31 cellular contexts compared by ENCODE assay signal in genomic region chr5:12175914-12176585, GRCh38.
"Had no signal": no experiment of that assay in that cellular context is flagged by ENCODE, and none has a peak within 500 bp of the region (broad histone marks: within the 10 kb centered on the region; RNA-seq: fewer than 3 reads in every experiment).

No MANE protein-coding gene starts in this region.

- H3K36me3 ChIP-seq: adrenal gland, breast epithelium, cardiac muscle cell, colonic mucosa had no signal

- H3K27me3 Mint-ChIP-seq: activated B cell treated with CpG ODN at 0.5 μM for 24 hours; activated CD8-positive, alpha-beta T cell treated with anti-CD3 and anti-CD28 coated beads for 36 hours; activated naive CD4-positive, alpha-beta T cell treated with anti-CD3 and anti-CD28 coated beads, Interleukin-2, amount 50 U/mL, for 24 hours; activated naive CD8-positive, alpha-beta T cell treated with anti-CD3 and anti-CD28 coated beads for 36 hours; activated naive CD8-positive, alpha-beta T cell treated with anti-CD3 and anti-CD28 coated beads, Interleukin-2, amount 50 U/mL, for 24 hours; activated T-helper 17 cell treated with anti-CD3 and anti-CD28 coated beads, Interleukin-2, amount 50 U/mL, for 72 hours had no signal

- H3K9me3 Mint-ChIP-seq: activated B cell treated with CpG ODN at 0.5 μM for 24 hours; activated naive CD4-positive, alpha-beta T cell treated with anti-CD3 and anti-CD28 coated beads, Interleukin-2, amount 50 U/mL, for 24 hours; activated naive CD8-positive, alpha-beta T cell treated with anti-CD3 and anti-CD28 coated beads for 36 hours; activated naive CD8-positive, alpha-beta T cell treated with anti-CD3 and anti-CD28 coated beads, Interleukin-2, amount 50 U/mL, for 24 hours; activated T-cell treated with anti-CD3 and anti-CD28 coated beads, Interleukin-2, amount 50 U/mL, for 4 hours had no signal

- H3K4me1 ChIP-seq: adrenal gland, body of pancreas, breast epithelium, colonic mucosa had no signal

- DNase-seq: activated B cell treated with CpG ODN at 0.5 μM for 24 hours; activated CD4-positive, alpha-beta T cell treated with anti-CD3 and anti-CD28 coated beads for 48 hours; activated CD4-positive, alpha-beta T cell treated with anti-CD3 and anti-CD28 coated beads, Interleukin-2, amount 50 U/mL, for 1 hour; activated CD4-positive, alpha-beta T cell treated with anti-CD3 and anti-CD28 coated beads, Interleukin-2, amount 50 U/mL, for 48 hours; activated CD8-positive, alpha-beta memory T cell treated with anti-CD3 and anti-CD28 coated beads for 24 hours; activated CD8-positive, alpha-beta T cell treated with anti-CD3 and anti-CD28 coated beads for 36 hours; activated effector memory CD4-positive, alpha-beta T cell treated with Interleukin-2 at 50 U/mL for 16 hours; activated gamma-delta T cell treated with Interleukin-2 at 50 U/mL for 16 hours; activated naive CD4-positive, alpha-beta T cell treated with anti-CD3 and anti-CD28 coated beads for 36 hours; activated naive CD8-positive, alpha-beta T cell treated with anti-CD3 and anti-CD28 coated beads for 36 hours; activated naive CD8-positive, alpha-beta T cell treated with anti-CD3 and anti-CD28 coated beads, Interleukin-2, amount 50 U/mL, for 24 hours; activated T-cell treated with anti-CD3 and anti-CD28 coated beads, Interleukin-2, amount 50 U/mL, for 4 hours; adrenal gland; amygdala; aorta; body of pancreas; central memory CD4-positive, alpha-beta T cell; cerebellar nuclear complex; colonic mucosa; effector CD8-positive, alpha-beta T cell; foreskin fibroblast; head of caudate nucleus; hippocampal formation; T-helper 2 cell had no signal

- H3K27me3 ChIP-seq: adrenal gland, body of pancreas, breast epithelium, cardiac muscle cell, colonic mucosa had no signal

- H3K4me1 Mint-ChIP-seq: activated B cell treated with CpG ODN at 0.5 μM for 24 hours; activated naive CD4-positive, alpha-beta T cell treated with anti-CD3 and anti-CD28 coated beads, Interleukin-2, amount 50 U/mL, for 24 hours; activated naive CD8-positive, alpha-beta T cell treated with anti-CD3 and anti-CD28 coated beads for 36 hours; activated naive CD8-positive, alpha-beta T cell treated with anti-CD3 and anti-CD28 coated beads, Interleukin-2, amount 50 U/mL, for 24 hours; activated T-helper 17 cell treated with anti-CD3 and anti-CD28 coated beads, Interleukin-2, amount 50 U/mL, for 72 hours had no signal

- H3K27ac Mint-ChIP-seq: activated B cell treated with CpG ODN at 0.5 μM for 24 hours; activated CD8-positive, alpha-beta T cell treated with anti-CD3 and anti-CD28 coated beads for 36 hours; activated naive CD4-positive, alpha-beta T cell treated with anti-CD3 and anti-CD28 coated beads for 36 hours; activated naive CD4-positive, alpha-beta T cell treated with anti-CD3 and anti-CD28 coated beads, Interleukin-2, amount 50 U/mL, for 24 hours; activated naive CD8-positive, alpha-beta T cell treated with anti-CD3 and anti-CD28 coated beads for 36 hours; activated naive CD8-positive, alpha-beta T cell treated with anti-CD3 and anti-CD28 coated beads, Interleukin-2, amount 50 U/mL, for 24 hours; activated T-helper 17 cell treated with anti-CD3 and anti-CD28 coated beads, Interleukin-2, amount 50 U/mL, for 72 hours had no signal

- H3K4me3 ChIP-seq: adrenal gland, body of pancreas, breast epithelium, cardiac muscle cell, colonic mucosa had no signal

- H3K36me3 Mint-ChIP-seq: activated naive CD4-positive, alpha-beta T cell treated with anti-CD3 and anti-CD28 coated beads, Interleukin-2, amount 50 U/mL, for 24 hours; activated naive CD8-positive, alpha-beta T cell treated with anti-CD3 and anti-CD28 coated beads for 36 hours had no signal

- ATAC-seq: activated CD4-positive, CD25-positive, alpha-beta regulatory T cell treated with anti-CD3 and anti-CD28 coated beads, Interleukin-2, amount 50 U/mL, for 24 hours; activated CD8-positive, alpha-beta T cell treated with anti-CD3 and anti-CD28 coated beads for 36 hours; activated naive CD8-positive, alpha-beta T cell treated with anti-CD3 and anti-CD28 coated beads, Interleukin-2, amount 50 U/mL, for 24 hours; activated T-cell treated with anti-CD3 and anti-CD28 coated beads, Interleukin-2, amount 50 U/mL, for 4 hours; activated T-helper 17 cell treated with anti-CD3 and anti-CD28 coated beads, Interleukin-2, amount 50 U/mL, for 72 hours; body of pancreas had no signal

- H3K4me3 Mint-ChIP-seq: activated B cell treated with CpG ODN at 0.5 μM for 24 hours; activated CD8-positive, alpha-beta T cell treated with anti-CD3 and anti-CD28 coated beads for 36 hours; activated naive CD4-positive, alpha-beta T cell treated with anti-CD3 and anti-CD28 coated beads for 36 hours; activated naive CD4-positive, alpha-beta T cell treated with anti-CD3 and anti-CD28 coated beads, Interleukin-2, amount 50 U/mL, for 24 hours; activated naive CD8-positive, alpha-beta T cell treated with anti-CD3 and anti-CD28 coated beads for 36 hours; activated naive CD8-positive, alpha-beta T cell treated with anti-CD3 and anti-CD28 coated beads, Interleukin-2, amount 50 U/mL, for 24 hours; activated T-cell treated with anti-CD3 and anti-CD28 coated beads, Interleukin-2, amount 50 U/mL, for 4 hours; activated T-helper 17 cell treated with anti-CD3 and anti-CD28 coated beads, Interleukin-2, amount 50 U/mL, for 72 hours had no signal

- H3K27ac ChIP-seq: adrenal gland, body of pancreas, breast epithelium, cardiac muscle cell, colonic mucosa, epithelial cell of prostate, VCaP had no signal

- H3K9me3 ChIP-seq: adrenal gland, body of pancreas, colonic mucosa had no signal
